1 cellular context compared by ENCODE assay signal in genomic region chr12:106987846-106988245, GRCh38.
TF ChIP-seq lines count a peak whose summit lies in the region.

No MANE protein-coding gene starts in this region.

TF ChIP-seq in H1, 55 proteins besides CTCF, POLR2A, EP300 and RAD21:
- TF ChIP-seq TAF1 (IDR thresholded peaks at IDR 0.05; ENCODE audit: low read depth, low read length), result no peak
